ENCODE assay signal across 26 cellular contexts in genomic region chr15:69232144-69232543, GRCh38.
DNase-seq lines count a peak whose midpoint lies in the region; ATAC-seq and TF ChIP-seq lines count a peak whose summit lies in the region.
"Had no signal": no experiment of that assay in that cellular context is flagged by ENCODE, and none has a peak within 500 bp of the region (broad histone marks: within the 10 kb centered on the region; RNA-seq: fewer than 3 reads in every experiment).

No MANE protein-coding gene starts in this region.

- no peaks in the 10 kb centered on the region for H4K20me1 ChIP-seq in fibroblast of lung (ENCODE audit: control insufficient read depth, extremely low read depth, insufficient read depth, low read length)

- WGBS in endodermal cell (ENCODE audit: insufficient coverage in 1 of 2, insufficient read length in 1 of 2), 2 experiments = 86 to 91% methylated on average over 4 of the region's 4 CpGs

- H3K4me3 ChIP-seq in AG09309 (ENCODE audit: control insufficient read depth, low read depth, low read length) (no peak overlapping the region), fibroblast of lung (replicated peaks in 1 of 4; ENCODE audit: control extremely low read depth in 1 of 4, insufficient read depth in 1 of 4, low read depth in 3 of 4, low read length in 4 of 4) (no peak overlapping the region), endodermal cell (ENCODE audit: low read length) (no peak overlapping the region)
- H3K4me3 ChIP-seq: lung, tibial artery had no signal

- ATAC-seq in effector memory CD8-positive, alpha-beta T cell (replicated peaks) = no peak
- ATAC-seq: Right ventricle myocardium inferior; stimulated activated naive CD8-positive, alpha-beta T cell treated with anti-CD3 and anti-CD28 coated beads, Interleukin-15, Interleukin-2, amounts not matched to agents 100 U/mL and 50 U/mL, for 24 hours had no signal

- no peaks in the 10 kb centered on the region for H3K9me3 ChIP-seq in fibroblast of lung (ENCODE audit: control insufficient read depth, insufficient read depth, low read depth, low read length)
- peaks cover 5% of the 10 kb centered on the region for H3K9me3 ChIP-seq in endodermal cell (ENCODE audit: control insufficient read depth, low read length)
- H3K9me3 ChIP-seq: tibial artery had no signal

- H3K4me2 ChIP-seq in fibroblast of lung (ENCODE audit: extremely low read depth, insufficient read depth, low read length) = no peak overlapping the region

- H3K9ac ChIP-seq in fibroblast of lung (ENCODE audit: insufficient read depth, low read length) (no peak overlapping the region), endodermal cell (ENCODE audit: extremely low read depth, low read length, poor library complexity, severe bottlenecking) (no peak overlapping the region)

- no peaks in the 10 kb centered on the region for H3K79me2 ChIP-seq in fibroblast of lung (ENCODE audit: control insufficient read depth, insufficient read depth, low read length)

- no peak overlapping the region for H3K4me3 Mint-ChIP-seq in HFFc6
- H3K4me3 Mint-ChIP-seq in effector memory CD8-positive, alpha-beta T cell = no peak overlapping the region
- H3K4me3 Mint-ChIP-seq in endodermal cell = no peak overlapping the region
- H3K4me3 Mint-ChIP-seq: CD8-positive, alpha-beta memory T cell had no signal

- H3K4me1 ChIP-seq in fibroblast of lung (ENCODE audit: control insufficient read depth, extremely low read depth, insufficient read depth, low read length) (no peaks in the 10 kb centered on the region), endodermal cell (ENCODE audit: control insufficient read depth, insufficient read depth, low read length) (no peaks in the 10 kb centered on the region)
- H3K4me1 ChIP-seq: tibial artery had no signal

- POLR2A ChIA-PET in RWPE1 (lab: Yijun Ruan, JAX; ENCODE audit: low non-redundant PET) = no interaction called here

- H3K27me3 Mint-ChIP-seq in HFFc6 (ENCODE audit: insufficient read depth) = no peaks in the 10 kb centered on the region
- no peaks in the 10 kb centered on the region for H3K27me3 Mint-ChIP-seq in effector memory CD8-positive, alpha-beta T cell
- no peaks in the 10 kb centered on the region for H3K27me3 Mint-ChIP-seq in endodermal cell (ENCODE audit: insufficient read depth)
- H3K27me3 Mint-ChIP-seq: CD8-positive, alpha-beta memory T cell had no signal

- no peak for TF ChIP-seq CTCF in AG09309 (IDR thresholded peaks at IDR 0.05; ENCODE audit: control insufficient read depth, insufficient read depth, low read depth, low read length, missing control alignments)
- TF ChIP-seq CTCF in HFFc6 (IDR thresholded peaks at IDR 0.05) = no peak
- TF ChIP-seq CTCF in RWPE1 (conservative IDR thresholded peaks at IDR 0.05; ENCODE audit: low read depth) = no peak
- TF ChIP-seq CTCF in fibroblast of lung (conservative IDR thresholded peaks at IDR 0.05 in 1 of 2, IDR thresholded peaks at IDR 0.05 in 1 of 2; ENCODE audit: low read depth in 1 of 2, low read length in 2 of 2) = no peak
- no peak for TF ChIP-seq CTCF in endodermal cell (conservative IDR thresholded peaks at IDR 0.05)

- H3K27me3 ChIP-seq in fibroblast of lung (ENCODE audit: control insufficient read depth, insufficient read depth, low read length) = no peaks in the 10 kb centered on the region
- no peaks in the 10 kb centered on the region for H3K27me3 ChIP-seq in endodermal cell (ENCODE audit: control insufficient read depth, insufficient read depth, low read length, poor library complexity, severe bottlenecking)
- H3K27me3 ChIP-seq: tibial artery had no signal

- H3K27ac Mint-ChIP-seq in HFFc6 (no peak overlapping the region), endodermal cell (no peak overlapping the region)
- H3K27ac Mint-ChIP-seq in effector memory CD8-positive, alpha-beta T cell = no peak overlapping the region

- H3K36me3 ChIP-seq in fibroblast of lung (ENCODE audit: control insufficient read depth, insufficient read depth, low read length) (no peaks in the 10 kb centered on the region), endodermal cell (ENCODE audit: control insufficient read depth, insufficient read depth, low read length) (peaks cover 24% of the 10 kb centered on the region)

- H3K4me1 Mint-ChIP-seq in HFFc6 (ENCODE audit: low read depth) = peaks cover 9% of the 10 kb centered on the region
- H3K4me1 Mint-ChIP-seq in effector memory CD8-positive, alpha-beta T cell (ENCODE audit: low read depth in 2 of 2) = no peaks in the 10 kb centered on the region
- no peaks in the 10 kb centered on the region for H3K4me1 Mint-ChIP-seq in endodermal cell
- H3K4me1 Mint-ChIP-seq: CD8-positive, alpha-beta memory T cell had no signal

- DNase-seq in AG09309 (ENCODE audit: low read depth) (peak; percentile 34), HFFc6 (peak; percentile 5), RWPE1 (ENCODE audit: low spot score) (peak; percentile 38), fibroblast of lung (ENCODE audit: low read depth in 2 of 2) (peak; percentile 8 to 15), HuH-7 (ENCODE audit: low spot score) (no peak), endodermal cell (no peak), C1 segment of cervical spinal cord (lab: John Stamatoyannopoulos, UW) (no peak)
- DNase-seq in effector memory CD8-positive, alpha-beta T cell = no peak
- DNase-seq: activated CD4-positive, alpha-beta T cell treated with anti-CD3 and anti-CD28 coated beads, Interleukin-2, amount 50 U/mL, for 1 hour; activated CD8-positive, alpha-beta memory T cell treated with anti-CD3 and anti-CD28 coated beads, Interleukin-2, amount 50 U/mL, for 4 hours; activated gamma-delta T cell treated with Interleukin-2 at 50 U/mL for 16 hours; anterior cingulate cortex; CD8-positive, alpha-beta memory T cell; DMS79 treated with DMSO at 0.1 percent for 48 hours; effector CD8-positive, alpha-beta T cell; foreskin melanocyte; hippocampal formation; kidney; MM.1S; NCI-H187; nucleus accumbens; retina; stimulated activated naive CD8-positive, alpha-beta T cell treated with anti-CD3 and anti-CD28 coated beads, Interleukin-15, Interleukin-2, amounts not matched to agents 100 U/mL and 50 U/mL, for 24 hours; tibial artery had no signal

- no peaks in the 10 kb centered on the region for H3K36me3 Mint-ChIP-seq in HFFc6 (ENCODE audit: low read depth)
- H3K36me3 Mint-ChIP-seq in effector memory CD8-positive, alpha-beta T cell (ENCODE audit: insufficient read depth) = peaks cover 3% of the 10 kb centered on the region
- peaks cover 26% of the 10 kb centered on the region for H3K36me3 Mint-ChIP-seq in endodermal cell (ENCODE audit: low read depth)

- H3K9me3 Mint-ChIP-seq in HFFc6 = no peaks in the 10 kb centered on the region
- H3K9me3 Mint-ChIP-seq in effector memory CD8-positive, alpha-beta T cell = no peaks in the 10 kb centered on the region
- no peaks in the 10 kb centered on the region for H3K9me3 Mint-ChIP-seq in endodermal cell
- H3K9me3 Mint-ChIP-seq: CD8-positive, alpha-beta memory T cell had no signal

- no peak overlapping the region for H2AFZ ChIP-seq in fibroblast of lung (ENCODE audit: low read length)

- H3K27ac ChIP-seq in RWPE1 = no peak overlapping the region
- H3K27ac ChIP-seq in fibroblast of lung (ENCODE audit: insufficient read depth, low read length) = no peak overlapping the region
- H3K27ac ChIP-seq in endodermal cell (ENCODE audit: low read depth, low read length) = no peak overlapping the region
- H3K27ac ChIP-seq: tibial artery had no signal

- CTCF ChIA-PET in RWPE1 (lab: Yijun Ruan, JAX) = interaction anchor here (0.8 kb wide), 1 partner anchor 17 kb away, joined by 3 read pairs; no protein-coding TSS in a partner anchor

Comparison
In these comparisons a context has a peak if more than half of its experiments do, and no peak if none do; other contexts are left out.
1. DNase-seq: peak in AG09309 (single experiment), HFFc6 (single experiment), RWPE1 (single experiment) and fibroblast of lung (2 of 2); none in effector memory CD8-positive, alpha-beta T cell (0 of 3), HuH-7 (single experiment), endodermal cell (single experiment) and C1 segment of cervical spinal cord (0 of 14).